Comparison of ENCODE assay signal across 9 cellular contexts in the genomic region with DNA sequence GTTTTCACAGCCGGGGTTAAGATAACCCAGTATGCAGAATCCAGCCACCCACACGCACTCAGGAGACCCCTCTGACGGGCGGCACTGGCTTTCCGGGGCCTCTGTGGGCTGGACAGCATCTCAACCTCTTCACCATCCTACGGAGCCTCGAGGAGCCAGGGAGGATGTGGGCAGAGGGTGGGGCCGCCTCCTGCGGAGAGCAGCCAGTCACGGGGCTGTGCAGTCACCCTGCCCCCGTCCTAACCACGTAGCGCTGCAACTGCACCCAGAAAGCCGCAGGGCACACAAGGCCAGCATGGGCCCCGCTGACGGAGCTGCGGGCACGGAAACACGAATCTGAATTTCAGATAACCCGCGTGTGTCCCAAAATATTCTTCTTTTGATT.
DNase-seq lines count a peak whose midpoint lies in the region; ATAC-seq and TF ChIP-seq lines count a peak whose summit lies in the region.
"Had no signal": no experiment of that assay in that cellular context is flagged by ENCODE, and none has a peak within 500 bp of the region (broad histone marks: within the 10 kb centered on the region; RNA-seq: fewer than 3 reads in every experiment).

No MANE protein-coding gene starts in this region.

- H3K36me3 Mint-ChIP-seq in osteocyte (ENCODE audit: unreplicated experiment): peaks cover 3% of the 10 kb centered on the region

- POLR2A ChIA-PET in RWPE1 (lab: Yijun Ruan, JAX; ENCODE audit: low non-redundant PET): no interaction called here

- peaks cover 2% of the 10 kb centered on the region for H3K27me3 ChIP-seq in kidney epithelial cell (ENCODE audit: control insufficient read depth, insufficient read depth, low read length)
- H3K27me3 ChIP-seq in H7 (ENCODE audit: control insufficient read depth, insufficient read depth, low read length): no peaks in the 10 kb centered on the region

- ATAC-seq in HG02943 (IDR thresholded peaks at IDR 0.05; ENCODE audit: low read depth, unreplicated experiment): peak; percentile 87

- peak overlapping the region; percentile 57 for H3K27ac ChIP-seq in RWPE1
- H3K27ac ChIP-seq: VCaP had no signal

- H3K4me3 ChIP-seq in kidney epithelial cell (ENCODE audit: low read depth, low read length) (no peak overlapping the region), H7 (ENCODE audit: insufficient read depth, low read depth, low read length) (no peak overlapping the region)

- DNase-seq in RWPE1 (ENCODE audit: low spot score) (no peak), kidney epithelial cell (ENCODE audit: low read depth) (peak; percentile 34), osteocyte (ENCODE audit: extremely low spot score, unreplicated experiment) (no peak), H7 (no peak)
- peak; percentile 95 for DNase-seq in activated effector memory CD4-positive, alpha-beta T cell treated with anti-CD3 and anti-CD28 coated beads, Interleukin-2, amount 50 U/mL, for 16 hours
- peak; percentile 74 to 77 for DNase-seq in stimulated activated CD8-positive, alpha-beta memory T cell treated with anti-CD3 and anti-CD28 coated beads, Interleukin-2, amount 100 ng/mL, for 1 hour (ENCODE audit: low read depth in 2 of 2)

- H3K4me3 Mint-ChIP-seq in osteocyte (ENCODE audit: unreplicated experiment): no peak overlapping the region

- H3K27ac Mint-ChIP-seq in osteocyte (ENCODE audit: unreplicated experiment): no peak overlapping the region

- no peaks in the 10 kb centered on the region for H3K27me3 Mint-ChIP-seq in osteocyte (ENCODE audit: unreplicated experiment)

- no peaks in the 10 kb centered on the region for H3K9me3 Mint-ChIP-seq in osteocyte (ENCODE audit: unreplicated experiment)

- H3K4me1 Mint-ChIP-seq in osteocyte (ENCODE audit: unreplicated experiment): peaks cover 23% of the 10 kb centered on the region

- TF ChIP-seq CTCF in RWPE1 (conservative IDR thresholded peaks at IDR 0.05; ENCODE audit: low read depth) (no peak), kidney epithelial cell (IDR thresholded peaks at IDR 0.05; ENCODE audit: insufficient read depth, low read length, poor library complexity, severe bottlenecking) (no peak), osteocyte (IDR thresholded peaks at IDR 0.05) (no peak)

- H3K36me3 ChIP-seq in kidney epithelial cell (ENCODE audit: control insufficient read depth, insufficient read depth, low read length): no peaks in the 10 kb centered on the region
- H3K36me3 ChIP-seq in H7 (replicated peaks; ENCODE audit: control insufficient read depth, insufficient read depth, low read length): no peaks in the 10 kb centered on the region

- CTCF ChIA-PET in RWPE1 (lab: Yijun Ruan, JAX): no interaction called here

- TF ChIP-seq POLR2A in GM18526 (IDR thresholded peaks at IDR 0.05; ENCODE audit: extremely low read depth, insufficient read length): peak; percentile 49

Comparison
In these comparisons a context has a peak if more than half of its experiments do, and no peak if none do; other contexts are left out.
1. DNase-seq: peak in activated effector memory CD4-positive, alpha-beta T cell treated with anti-CD3 and anti-CD28 coated beads, Interleukin-2, amount 50 U/mL, for 16 hours (single experiment), kidney epithelial cell (single experiment) and stimulated activated CD8-positive, alpha-beta memory T cell treated with anti-CD3 and anti-CD28 coated beads, Interleukin-2, amount 100 ng/mL, for 1 hour (2 of 2); none in RWPE1 (single experiment), osteocyte (single experiment) and H7 (single experiment).